Comparison of ENCODE assay signal across 27 cellular contexts in the genomic region with DNA sequence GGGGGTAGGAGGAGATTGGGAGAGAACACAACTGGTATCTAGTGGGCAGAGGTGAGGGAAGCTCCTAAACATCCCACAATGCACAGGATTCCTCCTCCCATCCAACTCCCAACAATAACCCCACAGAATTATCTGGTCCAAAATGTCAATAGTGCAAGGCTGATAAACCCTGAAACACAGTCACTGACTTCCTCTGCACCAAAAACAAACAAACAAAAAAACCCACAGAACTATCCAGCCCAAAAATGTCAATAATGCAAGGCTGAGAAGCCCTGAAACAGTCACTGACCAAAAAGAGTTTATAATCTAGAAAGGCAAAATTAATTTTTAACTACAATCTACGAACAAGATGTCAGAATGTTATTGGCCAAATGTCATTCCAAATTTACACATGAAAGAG. TPM values are rescaled to one million over a fixed set of nuclear protein-coding genes. Genes with fewer than 3 reads are reported as not detected.
DNase-seq lines count a peak whose midpoint lies in the region; ATAC-seq, FAIRE-seq and TF ChIP-seq lines count a peak whose summit lies in the region.
"Had no signal": no experiment of that assay in that cellular context is flagged by ENCODE, and none has a peak within 500 bp of the region (broad histone marks: within the 10 kb centered on the region; RNA-seq: fewer than 3 reads in every experiment).

No MANE protein-coding gene starts in this region.

- no peak overlapping the region for H3K4me3 ChIP-seq in naive thymus-derived CD4-positive, alpha-beta T cell (ENCODE audit: low read length)
- H3K4me3 ChIP-seq in MM.1S (ENCODE audit: low read length) = no peak overlapping the region
- H3K4me3 ChIP-seq: A549; BLaER1 treated with 17β-estradiol and CSF1 and Interleukin-3, amounts not matched to agents 10 nM and 100 nM; upper lobe of left lung had no signal

- TF ChIP-seq CTCF in HFFc6 (IDR thresholded peaks at IDR 0.05) (no peak), MM.1S (IDR thresholded peaks at IDR 0.05; ENCODE audit: low read length) (no peak)

- peaks cover 7 to 28% (median 9%) of the 10 kb centered on the region in 3 experiments for H3K36me3 ChIP-seq in naive thymus-derived CD4-positive, alpha-beta T cell (ENCODE audit: control insufficient read depth in 2 of 3, insufficient read depth in 3 of 3, low read length in 3 of 3)
- H3K36me3 ChIP-seq in MM.1S (replicated peaks; ENCODE audit: insufficient read depth, low read length) = peaks cover 11% of the 10 kb centered on the region

- 0 out of 2 replicates have a peak, but pooled peaks cover 9% of the 10 kb centered on the region for H4K20me1 ChIP-seq in MM.1S (ENCODE audit: insufficient read depth, low read length)

- no peaks in the 10 kb centered on the region for H3K27me3 Mint-ChIP-seq in activated CD4-positive, alpha-beta T cell treated with anti-CD3 and anti-CD28 coated beads, Interleukin-2, amount 10 ng/mL, durations not matched to agents 24 days and 14 days
- H3K27me3 Mint-ChIP-seq in HFFc6 (ENCODE audit: insufficient read depth) = no peaks in the 10 kb centered on the region
- no peaks in the 10 kb centered on the region for H3K27me3 Mint-ChIP-seq in activated CD8-positive, alpha-beta T cell treated with anti-CD3 and anti-CD28 coated beads, Interleukin-2, amount 10 ng/mL, durations not matched to agents 7 days and 5 days (ENCODE audit: low read depth)
- H3K27me3 Mint-ChIP-seq in naive thymus-derived CD8-positive, alpha-beta T cell = no peaks in the 10 kb centered on the region
- no peaks in the 10 kb centered on the region for H3K27me3 Mint-ChIP-seq in naive thymus-derived CD4-positive, alpha-beta T cell
- H3K27me3 Mint-ChIP-seq: naive B cell had no signal

- CTCF ChIA-PET in activated CD8-positive, alpha-beta T cell treated with anti-CD3 and anti-CD28 coated beads, Interleukin-2, amount 10 ng/mL, durations not matched to agents 7 days and 5 days (lab: Charles Lee) = interaction anchor here (0.8 to 1.4 kb wide), 2 partner anchors 9 to 45 kb away, joined by 3 to 4 read pairs; a partner anchor contains a TSS
- CTCF ChIA-PET in naive thymus-derived CD4-positive, alpha-beta T cell (lab: Charles Lee) = no interaction called here

- POLR2A ChIA-PET in activated CD8-positive, alpha-beta T cell treated with anti-CD3 and anti-CD28 coated beads, Interleukin-2, amount 10 ng/mL, durations not matched to agents 7 days and 5 days (lab: Charles Lee) = no interaction called here
- POLR2A ChIA-PET in naive thymus-derived CD8-positive, alpha-beta T cell (lab: Charles Lee) = no interaction called here
- POLR2A ChIA-PET in naive thymus-derived CD4-positive, alpha-beta T cell (lab: Charles Lee) = no interaction called here

- intact Hi-C loops in activated CD4-positive, alpha-beta T cell treated with anti-CD3 and anti-CD28 coated beads, Interleukin-2, amount 10 ng/mL, durations not matched to agents 24 days and 14 days (cut with micrococcal nuclease) = no loop called here
- intact Hi-C loops in naive thymus-derived CD4-positive, alpha-beta T cell (cut with micrococcal nuclease) = no loop called here

- no peak overlapping the region for H3K9ac ChIP-seq in MM.1S (ENCODE audit: low read length)
- H3K9ac ChIP-seq: BLaER1 treated with 17β-estradiol and CSF1 and Interleukin-3, amounts not matched to agents 10 nM and 100 nM; KMS-11 had no signal

- no peak overlapping the region for H2AFZ ChIP-seq in MM.1S (ENCODE audit: low read length)

- no peaks in the 10 kb centered on the region for H3K9me3 Mint-ChIP-seq in activated CD4-positive, alpha-beta T cell treated with anti-CD3 and anti-CD28 coated beads, Interleukin-2, amount 10 ng/mL, durations not matched to agents 24 days and 14 days
- H3K9me3 Mint-ChIP-seq in HFFc6 = no peaks in the 10 kb centered on the region
- H3K9me3 Mint-ChIP-seq in activated CD8-positive, alpha-beta T cell treated with anti-CD3 and anti-CD28 coated beads, Interleukin-2, amount 10 ng/mL, durations not matched to agents 7 days and 5 days (ENCODE audit: insufficient read depth) = no peaks in the 10 kb centered on the region
- H3K9me3 Mint-ChIP-seq in naive thymus-derived CD8-positive, alpha-beta T cell = no peaks in the 10 kb centered on the region
- H3K9me3 Mint-ChIP-seq in naive thymus-derived CD4-positive, alpha-beta T cell = peaks cover 0 to 2% (median 0%) of the 10 kb centered on the region in 11 donors
- H3K9me3 Mint-ChIP-seq: naive B cell had no signal

- H3K9me3 ChIP-seq in naive thymus-derived CD4-positive, alpha-beta T cell (ENCODE audit: control insufficient read depth in 2 of 3, low read length in 3 of 3) = no peaks in the 10 kb centered on the region
- H3K9me3 ChIP-seq in MM.1S (replicated peaks; ENCODE audit: insufficient read depth, low read length) = no peaks in the 10 kb centered on the region
- H3K9me3 ChIP-seq: A549; BLaER1 treated with 17β-estradiol and CSF1 and Interleukin-3, amounts not matched to agents 10 nM and 100 nM; upper lobe of left lung had no signal

- peaks cover 29% of the 10 kb centered on the region for H3K4me1 Mint-ChIP-seq in activated CD4-positive, alpha-beta T cell treated with anti-CD3 and anti-CD28 coated beads, Interleukin-2, amount 10 ng/mL, durations not matched to agents 24 days and 14 days
- H3K4me1 Mint-ChIP-seq in HFFc6 (ENCODE audit: low read depth) = peaks cover 49% of the 10 kb centered on the region
- H3K4me1 Mint-ChIP-seq in activated CD8-positive, alpha-beta T cell treated with anti-CD3 and anti-CD28 coated beads, Interleukin-2, amount 10 ng/mL, durations not matched to agents 7 days and 5 days (ENCODE audit: low read depth) = peaks cover 18% of the 10 kb centered on the region
- H3K4me1 Mint-ChIP-seq in naive thymus-derived CD8-positive, alpha-beta T cell = peaks cover 18 to 63% (median 54%) of the 10 kb centered on the region in 4 donors
- H3K4me1 Mint-ChIP-seq in naive thymus-derived CD4-positive, alpha-beta T cell = peaks cover 22 to 81% (median 64%) of the 10 kb centered on the region in 7 donors

- H3K9me2 ChIP-seq in MM.1S (replicated peaks; ENCODE audit: insufficient read depth, low read length) = no peaks in the 10 kb centered on the region

- no peaks in the 10 kb centered on the region for H3K4me1 ChIP-seq in naive thymus-derived CD4-positive, alpha-beta T cell (ENCODE audit: control insufficient read depth in 2 of 2, insufficient read depth in 2 of 2, low read length in 2 of 2)
- no peaks in the 10 kb centered on the region for H3K4me1 ChIP-seq in MM.1S (ENCODE audit: low read length)
- H3K4me1 ChIP-seq: A549; BLaER1 treated with 17β-estradiol and CSF1 and Interleukin-3, amounts not matched to agents 10 nM and 100 nM had no signal

- DNase-seq in activated CD4-positive, alpha-beta T cell treated with anti-CD3 and anti-CD28 coated beads, Interleukin-2, amount 10 ng/mL, durations not matched to agents 24 days and 14 days = no peak
- DNase-seq in activated CD4-positive, alpha-beta T cell treated with anti-CD3 and anti-CD28 coated beads, Interleukin-2, amount 50 U/mL, for 4 hours = no peak
- DNase-seq in HFFc6 (no peak), HTR-8/SVneo (ENCODE audit: insufficient read length, low spot score) (no peak), MM.1S (no peak)
- DNase-seq in activated CD8-positive, alpha-beta T cell treated with anti-CD3 and anti-CD28 coated beads, Interleukin-2, amount 10 ng/mL, durations not matched to agents 7 days and 5 days = no peak
- no peak for DNase-seq in naive thymus-derived CD8-positive, alpha-beta T cell
- DNase-seq in naive thymus-derived CD4-positive, alpha-beta T cell = no peak
- DNase-seq: activated CD4-positive, CD25-positive, alpha-beta regulatory T cell treated with anti-CD3 and anti-CD28 coated beads, Interleukin-2, amount 50 U/mL, for 72 hours; activated CD8-positive, alpha-beta memory T cell treated with anti-CD3 and anti-CD28 coated beads, Interleukin-2, amount 50 U/mL, for 4 hours; activated gamma-delta T cell; glutamatergic neuron; naive B cell; NCI-H1048; NCI-H2029; NCI-H2227 treated with DMSO at 0.1 percent for 48 hours; NCI-H748 treated with DMSO at 0.1 percent for 48 hours; right cardiac atrium; stimulated activated CD4-positive, alpha-beta T cell treated with anti-CD3 and anti-CD28 coated beads, Interleukin-15, amount 100 ng/mL, for 24 hours; upper lobe of left lung had no signal

- no peak overlapping the region for H3K4me2 ChIP-seq in MM.1S (ENCODE audit: low read depth, low read length)
- H3K4me2 ChIP-seq: A549; BLaER1 treated with 17β-estradiol and CSF1 and Interleukin-3, amounts not matched to agents 10 nM and 100 nM; KMS-11 had no signal

- no peak for ATAC-seq in activated CD8-positive, alpha-beta T cell treated with anti-CD3 and anti-CD28 coated beads, Interleukin-2, amount 10 ng/mL, durations not matched to agents 7 days and 5 days
- ATAC-seq in naive thymus-derived CD8-positive, alpha-beta T cell = no peak
- no peak for ATAC-seq in naive thymus-derived CD4-positive, alpha-beta T cell
- ATAC-seq: A549, right cardiac atrium, Right ventricle myocardium inferior had no signal

- H3K79me2 ChIP-seq in MM.1S (ENCODE audit: low read length) = peaks cover 71% of the 10 kb centered on the region

- no peak overlapping the region for H3K27ac ChIP-seq in naive thymus-derived CD4-positive, alpha-beta T cell (ENCODE audit: low read depth, low read length)
- H3K27ac ChIP-seq in MM.1S (ENCODE audit: low read length) = no peak overlapping the region
- H3K27ac ChIP-seq: A549; BLaER1 treated with 17β-estradiol and CSF1 and Interleukin-3, amounts not matched to agents 10 nM and 100 nM; KMS-11; upper lobe of left lung had no signal

- H3K36me3 Mint-ChIP-seq in activated CD4-positive, alpha-beta T cell treated with anti-CD3 and anti-CD28 coated beads, Interleukin-2, amount 10 ng/mL, durations not matched to agents 24 days and 14 days (ENCODE audit: low read depth) = peaks cover 53% of the 10 kb centered on the region
- H3K36me3 Mint-ChIP-seq in HFFc6 (ENCODE audit: low read depth) = peaks cover 32% of the 10 kb centered on the region
- H3K36me3 Mint-ChIP-seq in activated CD8-positive, alpha-beta T cell treated with anti-CD3 and anti-CD28 coated beads, Interleukin-2, amount 10 ng/mL, durations not matched to agents 7 days and 5 days (ENCODE audit: low read depth) = peaks cover 65% of the 10 kb centered on the region
- peaks cover 0 to 83% (median 19%) of the 10 kb centered on the region in 3 donors for H3K36me3 Mint-ChIP-seq in naive thymus-derived CD8-positive, alpha-beta T cell
- H3K36me3 Mint-ChIP-seq in naive thymus-derived CD4-positive, alpha-beta T cell = peaks cover 6 to 63% (median 29%) of the 10 kb centered on the region in 5 donors

- peak overlapping the region; percentile 57 for H3K27ac Mint-ChIP-seq in activated CD4-positive, alpha-beta T cell treated with anti-CD3 and anti-CD28 coated beads, Interleukin-2, amount 10 ng/mL, durations not matched to agents 24 days and 14 days
- peak overlapping the region; percentile 14 for H3K27ac Mint-ChIP-seq in HFFc6
- H3K27ac Mint-ChIP-seq in activated CD8-positive, alpha-beta T cell treated with anti-CD3 and anti-CD28 coated beads, Interleukin-2, amount 10 ng/mL, durations not matched to agents 7 days and 5 days = peak overlapping the region; percentile 30
- H3K27ac Mint-ChIP-seq in naive thymus-derived CD8-positive, alpha-beta T cell = peak overlapping the region in 6 of 10 donors; percentile 6 to 85 (median 16)
- H3K27ac Mint-ChIP-seq in naive thymus-derived CD4-positive, alpha-beta T cell = peak overlapping the region in 3 of 9 donors; percentile 18 to 60 (median 57)
- H3K27ac Mint-ChIP-seq: naive B cell had no signal

- no peaks in the 10 kb centered on the region for H3F3A ChIP-seq in MM.1S (ENCODE audit: insufficient read depth, low read length)

- H3K4me3 Mint-ChIP-seq in activated CD4-positive, alpha-beta T cell treated with anti-CD3 and anti-CD28 coated beads, Interleukin-2, amount 10 ng/mL, durations not matched to agents 24 days and 14 days = no peak overlapping the region
- peak overlapping the region; percentile 12 for H3K4me3 Mint-ChIP-seq in HFFc6
- no peak overlapping the region for H3K4me3 Mint-ChIP-seq in activated CD8-positive, alpha-beta T cell treated with anti-CD3 and anti-CD28 coated beads, Interleukin-2, amount 10 ng/mL, durations not matched to agents 7 days and 5 days
- H3K4me3 Mint-ChIP-seq in naive thymus-derived CD8-positive, alpha-beta T cell = no peak overlapping the region
- H3K4me3 Mint-ChIP-seq in naive thymus-derived CD4-positive, alpha-beta T cell = no peak overlapping the region
- H3K4me3 Mint-ChIP-seq: naive B cell had no signal

- no peak for FAIRE-seq in HTR-8/SVneo (lab: Jason Lieb, UNC)
- FAIRE-seq: A549, endothelial cell of umbilical vein, GM18507, H54 had no signal

- no peaks in the 10 kb centered on the region for H3K27me3 ChIP-seq in naive thymus-derived CD4-positive, alpha-beta T cell (ENCODE audit: control insufficient read depth in 2 of 2, insufficient read depth in 2 of 2, low read length in 2 of 2)
- no peaks in the 10 kb centered on the region for H3K27me3 ChIP-seq in MM.1S (replicated peaks; ENCODE audit: insufficient read depth, low read length)
- H3K27me3 ChIP-seq: BLaER1 treated with 17β-estradiol and CSF1 and Interleukin-3, amounts not matched to agents 10 nM and 100 nM; upper lobe of left lung had no signal

RNA-seq across cellular contexts. Expression of a gene that starts 9.8 kb away (rescaled TPM):
- total RNA-seq in activated CD4-positive, alpha-beta T cell treated with anti-CD3 and anti-CD28 coated beads, Interleukin-2, amount 10 ng/mL, durations not matched to agents 24 days and 14 days = 65.6 and 67.1 TPM in 2 replicates
- total RNA-seq in HFFc6 (2021; fragmentation: NEBNext Ultra II Directional; extraction: Animal tissue kit (Norgen Biotek cat#: 25700)) = 10 to 100 TPM; 61.1 to 77.1 (median 71.4) TPM
- total RNA-seq in activated CD8-positive, alpha-beta T cell treated with anti-CD3 and anti-CD28 coated beads, Interleukin-2, amount 10 ng/mL, durations not matched to agents 7 days and 5 days = 10 to 100 TPM; 51.8 to 53.3 TPM
- 10 to 100 TPM; 66.6 to 72.4 TPM for total RNA-seq in naive thymus-derived CD8-positive, alpha-beta T cell
- polyA plus RNA-seq in naive thymus-derived CD8-positive, alpha-beta T cell = 10 to 100 TPM; 13.0 to 18.5 (median 17.7) TPM
- total RNA-seq in naive thymus-derived CD4-positive, alpha-beta T cell = 10 to 100 TPM; 42.0 to 76.5 (median 63.2) TPM
- polyA plus RNA-seq in naive thymus-derived CD4-positive, alpha-beta T cell = 10 to 100 TPM; 18.7 to 20.2 TPM
